In the genomic region with DNA sequence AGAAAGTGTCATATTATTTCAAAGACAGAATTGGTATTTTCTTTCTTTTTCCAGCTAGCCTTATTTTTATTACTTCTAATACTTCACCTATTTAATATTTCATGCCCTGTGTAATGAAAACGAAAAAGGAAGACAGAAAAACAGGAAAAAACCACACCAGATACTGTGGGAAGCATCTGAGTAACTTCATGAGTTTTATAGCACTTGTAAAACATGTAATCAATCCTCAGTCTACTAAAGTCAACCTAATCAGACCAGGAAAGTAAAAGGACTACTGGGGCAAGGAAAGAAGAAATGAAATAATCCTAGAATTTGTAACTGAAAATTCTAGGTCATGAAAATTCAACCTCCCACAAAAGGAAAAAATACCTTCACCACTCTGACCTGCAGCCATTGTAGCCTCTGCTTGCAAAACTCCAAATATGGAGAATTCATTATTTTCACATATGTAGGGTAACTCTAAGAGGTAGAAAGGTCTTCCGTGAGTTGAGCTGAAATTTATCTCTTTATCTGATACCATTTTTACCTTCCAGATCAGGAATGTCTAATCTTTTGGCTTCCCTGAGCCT, we compare ENCODE assay signal across 17 cellular contexts. TPM values are rescaled to one million over a fixed set of nuclear protein-coding genes. Genes with fewer than 3 reads are reported as not detected.
DNase-seq lines count a peak whose midpoint lies in the region; ATAC-seq and TF ChIP-seq lines count a peak whose summit lies in the region.
"Had no signal": no experiment of that assay in that cellular context is flagged by ENCODE, and none has a peak within 500 bp of the region (broad histone marks: within the 10 kb centered on the region; RNA-seq: fewer than 3 reads in every experiment).

No MANE protein-coding gene starts in this region.

- H3K4me1 ChIP-seq in SK-N-SH (ENCODE audit: control insufficient read depth in 1 of 2, insufficient read depth in 2 of 2, low read depth in 1 of 2, low read length in 1 of 2) = peaks cover 0 to 5% of the 10 kb centered on the region in 2 experiments; a peak in 1 of 4 replicates
- H3K4me1 ChIP-seq in hepatocyte (ENCODE audit: insufficient read depth) = peaks cover 4% of the 10 kb centered on the region

- no peak for TF ChIP-seq RAD21 in SK-N-SH (IDR thresholded peaks at IDR 0.05; ENCODE audit: low read length)

- no peaks in the 10 kb centered on the region for H3K27me3 Mint-ChIP-seq in nephron progenitor cell (ENCODE audit: low read depth, poor library complexity)

- H3K79me2 ChIP-seq in SK-N-SH (ENCODE audit: insufficient read depth) = no peaks in the 10 kb centered on the region
- H3K79me2 ChIP-seq in hepatocyte = no peaks in the 10 kb centered on the region

- peak overlapping the region; percentile 12 for H3K27ac Mint-ChIP-seq in nephron progenitor cell

- POLR2A ChIA-PET in SK-N-SH (lab: Yijun Ruan, JAX) = no interaction called here

- CTCF ChIA-PET in SK-N-SH (lab: Yijun Ruan, JAX) = no interaction called here

- peaks cover 5% of the 10 kb centered on the region for H3F3A ChIP-seq in SK-N-SH (replicated peaks; ENCODE audit: insufficient read depth)

- H3K9me3 Mint-ChIP-seq in nephron progenitor cell = peaks cover 6% of the 10 kb centered on the region

- no peak overlapping the region for H3K9ac ChIP-seq in SK-N-SH

- H3K27ac ChIP-seq in SK-N-SH (ENCODE audit: low read depth in 2 of 2, low read length in 1 of 2) (no peak overlapping the region), brain microvascular endothelial cell (peak overlapping the region; percentile 70), hepatocyte (peak overlapping the region; percentile 40)
- H3K27ac ChIP-seq: 22Rv1 had no signal

- no peak for TF ChIP-seq EP300 in SK-N-SH (IDR thresholded peaks at IDR 0.05; ENCODE audit: borderline replicate concordance in 1 of 2, low read depth in 1 of 2, low read length in 1 of 2)

- H2AFZ ChIP-seq in SK-N-SH (ENCODE audit: low read depth) (no peak overlapping the region), hepatocyte (no peak overlapping the region)

- TF ChIP-seq CTCF in SK-N-SH (IDR thresholded peaks at IDR 0.05) (no peak), brain microvascular endothelial cell (IDR thresholded peaks at IDR 0.05; ENCODE audit: low read depth, low read length, missing control alignments) (no peak), hepatocyte (IDR thresholded peaks at IDR 0.05; ENCODE audit: poor library complexity) (no peak), nephron progenitor cell (IDR thresholded peaks at IDR 0.05) (no peak)

- ATAC-seq in SK-N-SH treated with all-trans-retinoic acid at 6 μM for 48 hours (no peak), HG03469 (IDR thresholded peaks at IDR 0.05; ENCODE audit: unreplicated experiment) (no peak)
- ATAC-seq: GM12878, K562 had no signal

- peaks cover 44% of the 10 kb centered on the region for H3K36me3 Mint-ChIP-seq in nephron progenitor cell (ENCODE audit: low read depth)

- H3K9me3 ChIP-seq in SK-N-SH (no peaks in the 10 kb centered on the region), hepatocyte (ENCODE audit: low read depth) (no peaks in the 10 kb centered on the region)

- H4K20me1 ChIP-seq in SK-N-SH (ENCODE audit: insufficient read depth) (no peaks in the 10 kb centered on the region), hepatocyte (ENCODE audit: insufficient read depth, poor library complexity, severe bottlenecking) (no peaks in the 10 kb centered on the region)

- in situ Hi-C loops in brain microvascular endothelial cell (cut with HindIII; ENCODE audit: low pct_ligation_motif_present, low sequenced_read_pairs) = no loop called here

- no peaks in the 10 kb centered on the region for H3K27me3 ChIP-seq in SK-N-SH (ENCODE audit: insufficient read depth)
- no peaks in the 10 kb centered on the region for H3K27me3 ChIP-seq in brain microvascular endothelial cell (replicated peaks)
- H3K27me3 ChIP-seq in hepatocyte = no peaks in the 10 kb centered on the region

- DNase-seq in SK-N-SH = no peak
- no peak for DNase-seq in brain microvascular endothelial cell
- no peak for DNase-seq in hepatocyte (ENCODE audit: low spot score)
- DNase-seq in nephron progenitor cell = no peak
- DNase-seq in cerebellar nuclear complex (lab: John Stamatoyannopoulos, UW) = no peak
- no peak for DNase-seq in stimulated activated CD4-positive, alpha-beta T cell treated with anti-CD3 and anti-CD28 coated beads, Interleukin-15, amount 100 ng/mL, for 24 hours
- DNase-seq: NCI-H1105; NCI-H1694; NCI-H748 treated with DMSO at 0.1 percent for 48 hours; NK-92 treated with Interleukin-12 subunit alpha and Interleukin-12 subunit beta, amount 100 ng/mL, for 24 hours; Right ventricle myocardium superior had no signal

- H3K4me1 Mint-ChIP-seq in nephron progenitor cell = peaks cover 7% of the 10 kb centered on the region
- H3K4me1 Mint-ChIP-seq: CD14-positive monocyte had no signal

- H3K9me2 ChIP-seq in SK-N-SH (no peaks in the 10 kb centered on the region), hepatocyte (replicated peaks; ENCODE audit: insufficient read depth) (no peaks in the 10 kb centered on the region)

- no peak overlapping the region for H3K4me2 ChIP-seq in SK-N-SH
- no peak overlapping the region for H3K4me2 ChIP-seq in hepatocyte

- H3K36me3 ChIP-seq in SK-N-SH (replicated peaks in 1 of 2; ENCODE audit: control insufficient read depth in 1 of 2, insufficient read depth in 2 of 2, low read length in 1 of 2) = peaks cover 63 to 74% of the 10 kb centered on the region in 2 experiments
- H3K36me3 ChIP-seq in brain microvascular endothelial cell (replicated peaks) = peaks cover 25% of the 10 kb centered on the region
- H3K36me3 ChIP-seq in hepatocyte (replicated peaks; ENCODE audit: insufficient read depth, low read depth) = no peaks in the 10 kb centered on the region

- WGBS in SK-N-SH (ENCODE audit: low lambda C conversion rate) = 75% methylated on average over 2 of the region's 2 CpGs
- WGBS in hepatocyte (ENCODE audit: low lambda C conversion rate, missing lambda C conversion rate) = 82% methylated on average over 2 of the region's 2 CpGs

- no peak overlapping the region for H3K4me3 Mint-ChIP-seq in nephron progenitor cell
- H3K4me3 Mint-ChIP-seq: CD14-positive monocyte had no signal

- H3K4me3 ChIP-seq in SK-N-SH (ENCODE audit: low read depth in 2 of 2, low read length in 1 of 2) (no peak overlapping the region), brain microvascular endothelial cell (ENCODE audit: low read depth, low read length) (no peak overlapping the region), hepatocyte (no peak overlapping the region)
- H3K4me3 ChIP-seq: GM12878, K562 had no signal

TF ChIP-seq in SK-N-SH treated with all-trans-retinoic acid at 6 μM for 48 hours, 23 proteins besides CTCF, POLR2A, EP300 and RAD21:
- peak; percentile 90 for TF ChIP-seq ZNF70 (CRISPR knock-in tag; IDR thresholded peaks at IDR 0.05)
- TF ChIP-seq, protein P1, sequence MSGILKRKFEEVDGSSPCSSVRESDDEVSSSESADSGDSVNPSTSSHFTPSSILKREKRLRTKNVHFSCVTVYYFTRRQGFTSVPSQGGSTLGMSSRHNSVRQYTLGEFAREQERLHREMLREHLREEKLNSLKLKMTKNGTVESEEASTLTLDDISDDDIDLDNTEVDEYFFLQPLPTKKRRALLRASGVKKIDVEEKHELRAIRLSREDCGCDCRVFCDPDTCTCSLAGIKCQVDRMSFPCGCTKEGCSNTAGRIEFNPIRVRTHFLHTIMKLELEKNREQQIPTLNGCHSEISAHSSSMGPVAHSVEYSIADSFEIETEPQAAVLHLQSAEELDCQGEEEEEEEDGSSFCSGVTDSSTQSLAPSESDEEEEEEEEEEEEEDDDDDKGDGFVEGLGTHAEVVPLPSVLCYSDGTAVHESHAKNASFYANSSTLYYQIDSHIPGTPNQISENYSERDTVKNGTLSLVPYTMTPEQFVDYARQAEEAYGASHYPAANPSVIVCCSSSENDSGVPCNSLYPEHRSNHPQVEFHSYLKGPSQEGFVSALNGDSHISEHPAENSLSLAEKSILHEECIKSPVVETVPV (CRISPR knock-in tag; IDR thresholded peaks at IDR 0.05) = no peak

TF ChIP-seq in SK-N-SH, 30 proteins besides CTCF, POLR2A, EP300 and RAD21:
- TF ChIP-seq MXI1 (IDR thresholded peaks at IDR 0.05; ENCODE audit: low read depth, low read length) = no peak
- no peak for TF ChIP-seq NFIC (IDR thresholded peaks at IDR 0.05; ENCODE audit: borderline replicate concordance)
- no peak for TF ChIP-seq SMC3 (IDR thresholded peaks at IDR 0.05; ENCODE audit: low read depth, low read length)
- TF ChIP-seq NRF1 (IDR thresholded peaks at IDR 0.05; ENCODE audit: low read depth, low read length) = no peak
- TF ChIP-seq FOSL2 (IDR thresholded peaks at IDR 0.05; ENCODE audit: borderline replicate concordance, low read depth) = no peak
- TF ChIP-seq RCOR1 (IDR thresholded peaks at IDR 0.05; ENCODE audit: low read length) = no peak
- no peak for TF ChIP-seq CHD2 (IDR thresholded peaks at IDR 0.05; ENCODE audit: low read length, partially characterized antibody)

RNA-seq across cellular contexts. Expression of gene STRN, which starts 34.7 kb away (rescaled TPM):
- polyA plus RNA-seq in SK-N-SH (2012; rRNA removed) = 4.8 and 5.8 TPM in 2 replicates
- polyA plus RNA-seq in SK-N-SH (2012; cell fraction: cytosol; rRNA removed) = 6.1 TPM in 2 replicates
- 3.6 and 7.6 TPM in 2 replicates for polyA plus RNA-seq in SK-N-SH (2012; cell fraction: nucleus; rRNA removed)
- 13.9 and 14.1 TPM in 2 replicates for total RNA-seq in hepatocyte
- 4.4 TPM in 2 replicates for polyA plus RNA-seq in hepatocyte

Comparison
In these comparisons a context has a peak if more than half of its experiments do, and no peak if none do; other contexts are left out.
1. H3K27ac ChIP-seq: peak in brain microvascular endothelial cell (single experiment) and hepatocyte (single experiment); none in SK-N-SH (0 of 2).